12 cellular contexts compared by ENCODE assay signal in the genomic region with DNA sequence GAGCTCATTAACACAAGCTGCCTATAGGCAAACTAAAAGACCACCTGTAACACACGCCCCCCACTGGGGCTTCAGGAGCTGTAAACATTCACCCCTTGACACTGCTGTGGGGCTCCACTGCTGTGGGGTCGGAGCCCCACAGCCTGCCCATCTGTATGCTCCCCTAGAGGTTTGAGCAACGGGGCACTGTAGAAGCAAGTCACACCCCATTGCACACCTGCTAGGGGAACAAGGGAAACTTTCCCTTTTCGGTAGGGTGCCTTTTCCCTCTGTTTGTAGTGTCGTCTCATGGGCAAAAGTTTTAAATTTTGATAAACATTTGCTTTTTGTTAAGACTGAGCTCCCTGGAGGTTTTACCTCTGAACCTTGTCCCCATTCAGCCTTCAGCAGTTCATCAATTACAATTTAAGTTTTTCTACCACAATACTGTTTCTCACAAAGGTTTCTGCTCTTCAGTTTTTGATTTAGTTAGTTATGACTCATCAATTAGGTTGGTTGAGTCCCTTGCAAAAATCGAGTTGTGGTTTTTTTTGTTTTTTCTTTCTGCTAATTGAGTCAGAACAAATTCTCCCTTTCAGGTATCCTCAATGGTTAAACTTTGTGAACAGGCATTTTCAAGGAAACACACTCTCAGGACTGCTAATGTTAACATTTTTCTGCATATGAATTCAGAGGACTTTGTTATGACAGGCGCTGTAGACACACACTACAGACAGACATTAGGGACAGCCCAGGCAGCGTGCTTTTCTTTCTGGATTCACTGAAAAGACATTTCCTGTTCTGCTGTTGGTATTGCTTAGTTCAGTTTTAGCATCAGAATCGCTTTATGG. TPM values are rescaled to one million over a fixed set of nuclear protein-coding genes. Genes with fewer than 3 reads are reported as not detected.
DNase-seq lines count a peak whose midpoint lies in the region; ATAC-seq and TF ChIP-seq lines count a peak whose summit lies in the region.
"Had no signal": no experiment of that assay in that cellular context is flagged by ENCODE, and none has a peak within 500 bp of the region (broad histone marks: within the 10 kb centered on the region; RNA-seq: fewer than 3 reads in every experiment).

No MANE protein-coding gene starts in this region.

- H3K4me3 ChIP-seq in sigmoid colon, result no peak overlapping the region
- H3K4me3 ChIP-seq: left ventricle myocardium inferior had no signal

- POLR2A ChIA-PET in activated CD4-positive, alpha-beta T cell treated with anti-CD3 and anti-CD28 coated beads for 36 hours (lab: Charles Lee), result no interaction called here
- POLR2A ChIA-PET in activated CD4-positive, alpha-beta memory T cell treated with anti-CD3 and anti-CD28 coated beads for 36 hours (lab: Charles Lee), result interaction anchor here (1.1 kb wide), 1 partner anchor 12 kb away, joined by 3 read pairs; no protein-coding TSS in a partner anchor

- peaks cover 0 to 18% (median 2%) of the 10 kb centered on the region in 4 donors for H3K36me3 ChIP-seq in sigmoid colon

- no peak for TF ChIP-seq EP300 in sigmoid colon (IDR thresholded peaks at IDR 0.05)

- H3K27me3 ChIP-seq in sigmoid colon, result no peaks in the 10 kb centered on the region

- peak overlapping the region; percentile 81 for H3K27ac Mint-ChIP-seq in activated CD4-positive, alpha-beta T cell treated with anti-CD3 and anti-CD28 coated beads for 36 hours
- H3K27ac Mint-ChIP-seq in activated CD4-positive, alpha-beta memory T cell treated with anti-CD3 and anti-CD28 coated beads for 36 hours, result peak overlapping the region; percentile 72

- no peaks in the 10 kb centered on the region for H3K4me1 ChIP-seq in sigmoid colon

- H3K9me3 Mint-ChIP-seq in activated CD4-positive, alpha-beta T cell treated with anti-CD3 and anti-CD28 coated beads for 36 hours (ENCODE audit: low read depth), result no peaks in the 10 kb centered on the region
- H3K9me3 Mint-ChIP-seq in activated CD4-positive, alpha-beta memory T cell treated with anti-CD3 and anti-CD28 coated beads for 36 hours, result no peaks in the 10 kb centered on the region

- intact Hi-C loops in activated CD4-positive, alpha-beta T cell treated with anti-CD3 and anti-CD28 coated beads for 36 hours (cut with DNase I, micrococcal nuclease), result loop anchor here (1.0 to 5.0 kb wide), 5 partner anchors 12 to 76 kb away; a partner anchor contains a TSS
- intact Hi-C loops in activated CD4-positive, alpha-beta memory T cell treated with anti-CD3 and anti-CD28 coated beads for 36 hours (cut with micrococcal nuclease), result loop anchor here (1.0 to 2.0 kb wide), 3 partner anchors 12 to 76 kb away; a partner anchor contains a TSS
- intact Hi-C loops in sigmoid colon (cut with DNase I), result no loop called here

- peak; percentile 57 for DNase-seq in activated CD4-positive, alpha-beta T cell treated with anti-CD3 and anti-CD28 coated beads for 36 hours
- DNase-seq in activated CD4-positive, alpha-beta T cell treated with anti-CD3 and anti-CD28 coated beads for 1 hour, result no peak
- DNase-seq in activated CD4-positive, alpha-beta memory T cell treated with anti-CD3 and anti-CD28 coated beads for 36 hours, result peak; percentile 54
- DNase-seq in kidney tubule cell (ENCODE audit: low spot score) (peak; percentile 31), sigmoid colon (no peak)
- no peak for DNase-seq in activated effector memory CD4-positive, alpha-beta T cell treated with Interleukin-2 at 50 U/mL for 16 hours
- DNase-seq: GF-D8, left ventricle myocardium inferior, NCI-H1092 treated with DMSO at 0.1 percent for 48 hours had no signal

- peak; percentile 96 for ATAC-seq in activated CD4-positive, alpha-beta T cell treated with anti-CD3 and anti-CD28 coated beads for 36 hours
- peak; percentile 65 for ATAC-seq in GM21723 (IDR thresholded peaks at IDR 0.05; ENCODE audit: unreplicated experiment)
- no peak for ATAC-seq in HG02642 (IDR thresholded peaks at IDR 0.05; ENCODE audit: poor library complexity, unreplicated experiment)

- H3K9me3 ChIP-seq in sigmoid colon, result no peaks in the 10 kb centered on the region
- H3K9me3 ChIP-seq: left ventricle myocardium inferior had no signal

- no peak for TF ChIP-seq POLR2A in sigmoid colon (IDR thresholded peaks at IDR 0.05)

- peaks cover 23% of the 10 kb centered on the region for H3K4me1 Mint-ChIP-seq in activated CD4-positive, alpha-beta T cell treated with anti-CD3 and anti-CD28 coated beads for 36 hours
- peaks cover 20% of the 10 kb centered on the region for H3K4me1 Mint-ChIP-seq in activated CD4-positive, alpha-beta memory T cell treated with anti-CD3 and anti-CD28 coated beads for 36 hours (ENCODE audit: low read depth)

- CTCF ChIA-PET in activated CD4-positive, alpha-beta T cell treated with anti-CD3 and anti-CD28 coated beads for 36 hours (lab: Charles Lee), result interaction anchor here (1.5 to 1.6 kb wide), 3 partner anchors 11 to 202 kb away, joined by 4 to 11 read pairs (median 4); a partner anchor contains a TSS
- CTCF ChIA-PET in activated CD4-positive, alpha-beta memory T cell treated with anti-CD3 and anti-CD28 coated beads for 36 hours (lab: Charles Lee), result interaction anchor here (1.0 to 2.5 kb wide), 7 partner anchors 11 to 203 kb away, joined by 3 to 9 read pairs (median 4); a partner anchor contains a TSS

- 71 to 90% methylated on average over 9 of the region's 9 CpGs for WGBS in sigmoid colon, 2 donors

- H3K27me3 Mint-ChIP-seq in activated CD4-positive, alpha-beta T cell treated with anti-CD3 and anti-CD28 coated beads for 36 hours, result no peaks in the 10 kb centered on the region
- H3K27me3 Mint-ChIP-seq in activated CD4-positive, alpha-beta memory T cell treated with anti-CD3 and anti-CD28 coated beads for 36 hours, result no peaks in the 10 kb centered on the region

- TF ChIP-seq CTCF in sigmoid colon (IDR thresholded peaks at IDR 0.05), result no peak

- no peak overlapping the region for H3K27ac ChIP-seq in sigmoid colon
- H3K27ac ChIP-seq: left ventricle myocardium inferior had no signal

- H3K4me3 Mint-ChIP-seq in activated CD4-positive, alpha-beta T cell treated with anti-CD3 and anti-CD28 coated beads for 36 hours, result no peak overlapping the region
- H3K4me3 Mint-ChIP-seq in activated CD4-positive, alpha-beta memory T cell treated with anti-CD3 and anti-CD28 coated beads for 36 hours, result no peak overlapping the region

- peaks cover 42% of the 10 kb centered on the region for H3K36me3 Mint-ChIP-seq in activated CD4-positive, alpha-beta T cell treated with anti-CD3 and anti-CD28 coated beads for 36 hours (ENCODE audit: low read depth)
- H3K36me3 Mint-ChIP-seq in activated CD4-positive, alpha-beta memory T cell treated with anti-CD3 and anti-CD28 coated beads for 36 hours, result peaks cover 29% of the 10 kb centered on the region

RNA-seq across cellular contexts. Expression of a gene that starts 35.1 kb away (rescaled TPM):
- total RNA-seq in activated CD4-positive, alpha-beta T cell treated with anti-CD3 and anti-CD28 coated beads for 36 hours, result 1 to 10 TPM; 1.2 to 1.5 TPM
- total RNA-seq in activated CD4-positive, alpha-beta memory T cell treated with anti-CD3 and anti-CD28 coated beads for 36 hours, result under 1 TPM; 0.27 to 0.33 TPM
- total RNA-seq in sigmoid colon, result 10 to 100 TPM in 1 of 4 donors, 1 to 10 TPM in 3; 2.5 to 16.9 (median 4.4) TPM
- polyA plus RNA-seq in sigmoid colon, result 1 to 10 TPM; 1.2 to 3.2 (median 2.1) TPM

RNA-seq across cellular contexts. Expression of a gene that starts 35.5 kb away (rescaled TPM):
- total RNA-seq in activated CD4-positive, alpha-beta T cell treated with anti-CD3 and anti-CD28 coated beads for 36 hours, result 1 to 10 TPM; 1.1 to 1.2 TPM
- 1 to 10 TPM in 1 of 2 experiments, under 1 TPM in 1; 0.97 to 1.6 TPM for total RNA-seq in activated CD4-positive, alpha-beta memory T cell treated with anti-CD3 and anti-CD28 coated beads for 36 hours
- 10 to 100 TPM in 1 of 4 donors, 1 to 10 TPM in 3; 2.3 to 11.9 (median 3.3) TPM for total RNA-seq in sigmoid colon
- polyA plus RNA-seq in sigmoid colon, result 1 to 10 TPM; 3.3 to 4.2 (median 3.9) TPM

RNA-seq across cellular contexts. Expression of a gene that starts 52.4 kb away (rescaled TPM):
- total RNA-seq in activated CD4-positive, alpha-beta T cell treated with anti-CD3 and anti-CD28 coated beads for 36 hours, result 1 to 10 TPM; 1.1 TPM
- under 1 TPM; 0.57 to 0.80 TPM for total RNA-seq in activated CD4-positive, alpha-beta memory T cell treated with anti-CD3 and anti-CD28 coated beads for 36 hours
- under 1 TPM in 2 of 4 donors, not detected in 2; 0.49 to 0.54 TPM for total RNA-seq in sigmoid colon
- polyA plus RNA-seq in sigmoid colon, result under 1 TPM in 1 of 3 donors, not detected in 2; 0.13 TPM
- total RNA-seq: cardiac septum had no signal

Comparison
In these comparisons a context has a peak if more than half of its experiments do, and no peak if none do; other contexts are left out.
1. DNase-seq: peak in activated CD4-positive, alpha-beta T cell treated with anti-CD3 and anti-CD28 coated beads for 36 hours (single experiment), activated CD4-positive, alpha-beta memory T cell treated with anti-CD3 and anti-CD28 coated beads for 36 hours (single experiment) and kidney tubule cell (single experiment); none in activated CD4-positive, alpha-beta T cell treated with anti-CD3 and anti-CD28 coated beads for 1 hour (single experiment), sigmoid colon (single experiment) and activated effector memory CD4-positive, alpha-beta T cell treated with Interleukin-2 at 50 U/mL for 16 hours (single experiment).